8 cellular contexts compared by ENCODE assay signal in the genomic region with DNA sequence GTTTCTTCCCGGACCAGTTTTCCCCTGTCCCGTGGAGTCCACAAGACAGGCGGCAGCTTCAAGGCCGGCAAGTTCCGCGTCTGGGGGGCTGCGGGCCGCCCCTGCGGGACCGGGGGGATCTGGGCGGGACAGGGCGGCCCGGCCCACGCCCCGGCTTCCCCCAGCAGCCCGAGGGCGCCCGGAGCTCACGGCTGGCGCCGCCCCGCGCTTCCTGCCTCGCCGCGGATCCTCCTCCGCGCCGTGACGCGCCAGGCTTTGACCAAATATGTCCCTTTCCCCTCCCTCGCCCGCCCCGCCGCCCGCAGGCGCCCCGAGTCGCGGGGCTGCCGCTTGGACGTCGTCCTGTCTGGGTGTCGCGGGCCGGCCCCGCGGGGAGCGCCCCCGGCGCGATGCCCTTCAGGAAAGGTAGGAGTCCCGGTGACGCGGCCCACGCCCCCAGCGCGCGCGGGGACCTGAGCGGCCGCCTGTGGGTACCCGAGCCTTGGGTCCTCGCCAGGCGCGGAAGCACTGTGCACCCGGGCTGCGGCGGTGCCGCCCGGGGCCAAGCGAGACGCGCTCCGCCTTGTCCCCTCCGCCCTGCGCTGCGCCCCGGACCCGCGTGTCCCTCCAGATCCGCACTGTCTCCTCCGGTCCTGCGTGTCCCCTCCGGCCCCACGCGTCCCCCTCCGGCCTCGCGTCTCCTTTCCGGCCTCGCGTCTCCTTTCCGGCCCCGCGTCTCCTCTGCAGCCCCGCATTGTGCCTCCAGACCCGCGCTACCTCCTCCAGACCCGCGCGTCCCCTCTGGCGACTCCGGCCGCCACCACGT. TPM values are rescaled to one million over a fixed set of nuclear protein-coding genes. Genes with fewer than 3 reads are reported as not detected.
A peak's percentile ranks its signal among the peaks of the same experiment; 100 is the strongest.
DNase-seq lines count a peak whose midpoint lies in the region; ATAC-seq and TF ChIP-seq lines count a peak whose summit lies in the region.

No MANE protein-coding gene starts in this region.

- WGBS in right lobe of liver (ENCODE audit: insufficient coverage, low coverage, low lambda C conversion rate, missing lambda C conversion rate): 2% methylated on average over 18 of the region's 106 CpGs

- intact Hi-C loops in right lobe of liver (cut with DNase I): no loop called here

- peaks cover 0 to 3% (median 0%) of the 10 kb centered on the region in 4 donors for H3K4me1 ChIP-seq in right lobe of liver

- peak; percentile 29 for DNase-seq in NCI-H2227 (lab: John Stamatoyannopoulos, UW; ENCODE audit: unreplicated experiment)
- no peak for DNase-seq in NCI-H2227 treated with DMSO at 0.1 percent for 48 hours (lab: John Stamatoyannopoulos, UW)
- DNase-seq in NCI-H2196 treated with DMSO at 0.1 percent for 48 hours (lab: John Stamatoyannopoulos, UW; ENCODE audit: unreplicated experiment): peak; percentile 18
- DNase-seq in activated CD4-positive, alpha-beta T cell treated with anti-CD3 and anti-CD28 coated beads, Interleukin-2, amount 50 U/mL, for 24 hours (ENCODE audit: low read depth in 1 of 2, low spot score in 1 of 2): peak; percentile 71 to 83
- peak; percentile 92 for DNase-seq in dermis blood vessel endothelial cell
- peak; percentile 92 to 95 (median 93) for DNase-seq in right lobe of liver
- peak; percentile 87 for DNase-seq in stimulated activated CD4-positive, alpha-beta T cell treated with anti-CD3 and anti-CD28 coated beads, Interleukin-4, amount 100 ng/mL, for 24 hours

- peak; percentile 82 for TF ChIP-seq POLR2A in right lobe of liver (IDR thresholded peaks at IDR 0.05)

- ATAC-seq in HG02938 (IDR thresholded peaks at IDR 0.05; ENCODE audit: unreplicated experiment) (peak; percentile 55), right lobe of liver (peak; percentile 86 to 94 (median 90))

- H3K4me3 ChIP-seq in right lobe of liver: peak overlapping the region; percentile 76 to 83 (median 79)

- H3K9me3 ChIP-seq in right lobe of liver: no peaks in the 10 kb centered on the region

- peak; percentile 1 to 21 (median 16) for TF ChIP-seq CTCF in right lobe of liver (IDR thresholded peaks at IDR 0.05)

- H3K27me3 ChIP-seq in right lobe of liver: no peaks in the 10 kb centered on the region

- H3K36me3 ChIP-seq in right lobe of liver: no peaks in the 10 kb centered on the region

- H3K27ac ChIP-seq in right lobe of liver: peak overlapping the region; percentile 67 to 86 (median 74)

RNA-seq across cellular contexts. Expression of gene RBM17, which starts 56.0 kb away (rescaled TPM):
- total RNA-seq in dermis blood vessel endothelial cell (65.3 and 67.9 TPM in 2 replicates), right lobe of liver (10 to 100 TPM; 11.9 to 40.6 (median 28.1) TPM)

RNA-seq across cellular contexts. Expression of gene PFKFB3, which starts 57.9 kb away (rescaled TPM):
- 30.1 and 35.3 TPM in 2 replicates for total RNA-seq in dermis blood vessel endothelial cell
- total RNA-seq in right lobe of liver: 10 to 100 TPM in 4 of 6 experiments, 1 to 10 TPM in 2; 6.8 to 57.8 (median 20.8) TPM
